Comparison of ENCODE assay signal across 16 cellular contexts in the genomic region with DNA sequence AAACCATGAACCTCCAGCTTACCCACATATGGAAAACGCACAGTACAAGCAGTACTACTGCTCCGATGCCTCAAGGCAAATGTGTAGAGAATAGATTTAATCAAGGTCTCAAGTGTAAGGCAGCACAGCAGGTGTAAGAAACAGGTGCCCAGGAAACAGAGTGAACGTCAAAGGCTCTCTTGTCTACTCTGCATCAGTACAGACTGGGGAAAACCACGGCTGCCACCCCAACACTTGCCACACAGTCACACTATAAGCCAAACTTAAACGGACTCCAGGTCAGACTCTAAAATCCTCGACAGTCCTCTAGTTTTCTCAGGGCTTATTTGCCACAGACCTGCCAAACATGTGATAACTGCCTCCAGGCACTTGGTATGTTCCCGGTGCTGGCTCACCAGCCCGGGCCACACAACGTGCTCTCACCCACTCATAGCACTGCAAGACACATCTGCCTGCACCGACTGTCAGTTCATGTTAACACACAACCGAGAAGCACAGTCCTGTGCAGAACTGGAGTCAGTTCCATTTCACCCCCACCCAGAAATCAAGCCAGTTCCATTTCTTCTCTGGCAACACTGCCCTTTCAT. TPM values are rescaled to one million over a fixed set of nuclear protein-coding genes. Genes with fewer than 3 reads are reported as not detected.
DNase-seq lines count a peak whose midpoint lies in the region; ATAC-seq and TF ChIP-seq lines count a peak whose summit lies in the region.
"Had no signal": no experiment of that assay in that cellular context is flagged by ENCODE, and none has a peak within 500 bp of the region (broad histone marks: within the 10 kb centered on the region; RNA-seq: fewer than 3 reads in every experiment).

No MANE protein-coding gene starts in this region.

- no peaks in the 10 kb centered on the region for H3K27me3 Mint-ChIP-seq in activated CD8-positive, alpha-beta T cell treated with anti-CD3 and anti-CD28 coated beads, Interleukin-2, amount 10 ng/mL, durations not matched to agents 7 days and 5 days (ENCODE audit: low read depth)
- H3K27me3 Mint-ChIP-seq in activated CD8-positive, alpha-beta T cell treated with anti-CD3 and anti-CD28 coated beads for 36 hours, result no peaks in the 10 kb centered on the region
- H3K27me3 Mint-ChIP-seq in nephron (ENCODE audit: low read depth), result no peaks in the 10 kb centered on the region
- H3K27me3 Mint-ChIP-seq in CD4-positive, alpha-beta T cell, result no peaks in the 10 kb centered on the region

- H3K36me3 Mint-ChIP-seq in activated CD8-positive, alpha-beta T cell treated with anti-CD3 and anti-CD28 coated beads, Interleukin-2, amount 10 ng/mL, durations not matched to agents 7 days and 5 days (ENCODE audit: low read depth), result peaks cover 12% of the 10 kb centered on the region
- H3K36me3 Mint-ChIP-seq in activated CD8-positive, alpha-beta T cell treated with anti-CD3 and anti-CD28 coated beads for 36 hours (ENCODE audit: low read depth), result peaks cover 11% of the 10 kb centered on the region
- peaks cover 59% of the 10 kb centered on the region for H3K36me3 Mint-ChIP-seq in nephron (ENCODE audit: low read depth)
- H3K36me3 Mint-ChIP-seq in CD4-positive, alpha-beta T cell (ENCODE audit: low read depth), result peaks cover 57% of the 10 kb centered on the region

- peaks cover 32% of the 10 kb centered on the region for H3K4me1 ChIP-seq in SJCRH30
- H3K4me1 ChIP-seq in smooth muscle cell (ENCODE audit: low read depth), result peaks cover 4% of the 10 kb centered on the region

- no peaks in the 10 kb centered on the region for H3K79me2 ChIP-seq in smooth muscle cell (ENCODE audit: low read depth)

- H3K9me3 ChIP-seq in SJCRH30 (replicated peaks), result no peaks in the 10 kb centered on the region
- no peaks in the 10 kb centered on the region for H3K9me3 ChIP-seq in smooth muscle cell (replicated peaks; ENCODE audit: low read depth)
- no peaks in the 10 kb centered on the region for H3K9me3 ChIP-seq in CD4-positive, alpha-beta T cell (ENCODE audit: control insufficient read depth, low read length)
- H3K9me3 ChIP-seq: BLaER1 treated with 17β-estradiol and CSF1 and Interleukin-3, amounts not matched to agents 10 nM and 100 nM had no signal

- H3K4me3 Mint-ChIP-seq in activated CD8-positive, alpha-beta T cell treated with anti-CD3 and anti-CD28 coated beads, Interleukin-2, amount 10 ng/mL, durations not matched to agents 7 days and 5 days, result no peak overlapping the region
- no peak overlapping the region for H3K4me3 Mint-ChIP-seq in activated CD8-positive, alpha-beta T cell treated with anti-CD3 and anti-CD28 coated beads for 36 hours
- H3K4me3 Mint-ChIP-seq in nephron, result peak overlapping the region in 1 of 3 experiments; percentile 9
- H3K4me3 Mint-ChIP-seq in CD4-positive, alpha-beta T cell, result no peak overlapping the region

- no peak overlapping the region for H3K9ac ChIP-seq in smooth muscle cell (ENCODE audit: low read depth)
- H3K9ac ChIP-seq: BLaER1 treated with 17β-estradiol and CSF1 and Interleukin-3, amounts not matched to agents 10 nM and 100 nM had no signal

- no peak for ATAC-seq in activated CD8-positive, alpha-beta T cell treated with anti-CD3 and anti-CD28 coated beads, Interleukin-2, amount 10 ng/mL, durations not matched to agents 7 days and 5 days
- no peak for ATAC-seq in activated CD8-positive, alpha-beta T cell treated with anti-CD3 and anti-CD28 coated beads for 36 hours
- no peak for ATAC-seq in CD4-positive, alpha-beta T cell (ENCODE audit: poor library complexity)
- ATAC-seq in HG03097 (IDR thresholded peaks at IDR 0.05; ENCODE audit: low FRiP score, unreplicated experiment), result no peak

- H3K27me3 ChIP-seq in SJCRH30, result no peaks in the 10 kb centered on the region
- no peaks in the 10 kb centered on the region for H3K27me3 ChIP-seq in smooth muscle cell (ENCODE audit: low read depth)
- H3K27me3 ChIP-seq in CD4-positive, alpha-beta T cell (ENCODE audit: control insufficient read depth, insufficient read depth, low read length), result no peaks in the 10 kb centered on the region
- H3K27me3 ChIP-seq: BLaER1 treated with 17β-estradiol and CSF1 and Interleukin-3, amounts not matched to agents 10 nM and 100 nM had no signal

- intact Hi-C loops in activated CD8-positive, alpha-beta T cell treated with anti-CD3 and anti-CD28 coated beads for 36 hours (cut with micrococcal nuclease), result no loop called here
- intact Hi-C loops in CD4-positive, alpha-beta T cell (cut with DNase I, micrococcal nuclease), result no loop called here

- H3K36me3 ChIP-seq in SJCRH30, result peaks cover 4% of the 10 kb centered on the region; the same call in 1 of the 2 replicates
- peaks cover 5% of the 10 kb centered on the region for H3K36me3 ChIP-seq in smooth muscle cell (ENCODE audit: low read depth)

- peak overlapping the region; percentile 67 for H3K4me2 ChIP-seq in smooth muscle cell
- H3K4me2 ChIP-seq: BLaER1 treated with 17β-estradiol and CSF1 and Interleukin-3, amounts not matched to agents 10 nM and 100 nM had no signal

- DNase-seq in activated CD8-positive, alpha-beta T cell treated with anti-CD3 and anti-CD28 coated beads, Interleukin-2, amount 10 ng/mL, durations not matched to agents 7 days and 5 days, result no peak
- DNase-seq in activated CD8-positive, alpha-beta T cell treated with anti-CD3 and anti-CD28 coated beads for 36 hours, result no peak
- DNase-seq in SJCRH30 (peak; percentile 79 to 93), smooth muscle cell (lab: John Stamatoyannopoulos, UW; ENCODE audit: unreplicated experiment) (no peak), coronary artery (ENCODE audit: low spot score) (no peak)
- DNase-seq in CD4-positive, alpha-beta T cell, result no peak
- DNase-seq: 8988T, DMS153, HCEC 1CT, MV-4-11, NCI-H2227 treated with DMSO at 0.1 percent for 48 hours, NCI-H526, OCI-M1 had no signal

- no peaks in the 10 kb centered on the region for H4K20me1 ChIP-seq in smooth muscle cell (ENCODE audit: low read depth)

- 80% methylated on average over 11 of the region's 11 CpGs for WGBS in smooth muscle cell (ENCODE audit: low lambda C conversion rate)

- peaks cover 7% of the 10 kb centered on the region for H3K4me1 Mint-ChIP-seq in activated CD8-positive, alpha-beta T cell treated with anti-CD3 and anti-CD28 coated beads, Interleukin-2, amount 10 ng/mL, durations not matched to agents 7 days and 5 days (ENCODE audit: low read depth)
- no peaks in the 10 kb centered on the region for H3K4me1 Mint-ChIP-seq in activated CD8-positive, alpha-beta T cell treated with anti-CD3 and anti-CD28 coated beads for 36 hours (ENCODE audit: low read depth)
- H3K4me1 Mint-ChIP-seq in nephron, result peaks cover 50% of the 10 kb centered on the region
- H3K4me1 Mint-ChIP-seq in CD4-positive, alpha-beta T cell (ENCODE audit: low read depth), result no peaks in the 10 kb centered on the region

- H3K27ac ChIP-seq in SJCRH30 (peak overlapping the region; percentile 77), smooth muscle cell (ENCODE audit: low read depth) (no peak overlapping the region), coronary artery (no peak overlapping the region)
- H3K27ac ChIP-seq in CD4-positive, alpha-beta T cell (ENCODE audit: low read depth, low read length), result no peak overlapping the region
- H3K27ac ChIP-seq: BLaER1 treated with 17β-estradiol and CSF1 and Interleukin-3, amounts not matched to agents 10 nM and 100 nM had no signal

- POLR2A ChIA-PET in activated CD8-positive, alpha-beta T cell treated with anti-CD3 and anti-CD28 coated beads, Interleukin-2, amount 10 ng/mL, durations not matched to agents 7 days and 5 days (lab: Charles Lee), result no interaction called here
- POLR2A ChIA-PET in activated CD8-positive, alpha-beta T cell treated with anti-CD3 and anti-CD28 coated beads for 36 hours (lab: Charles Lee), result no interaction called here
- POLR2A ChIA-PET in CD4-positive, alpha-beta T cell (lab: Charles Lee), result no interaction called here

- no peaks in the 10 kb centered on the region for H3F3A ChIP-seq in smooth muscle cell (ENCODE audit: low read depth)

- no peaks in the 10 kb centered on the region for H3K9me3 Mint-ChIP-seq in activated CD8-positive, alpha-beta T cell treated with anti-CD3 and anti-CD28 coated beads, Interleukin-2, amount 10 ng/mL, durations not matched to agents 7 days and 5 days (ENCODE audit: insufficient read depth)
- H3K9me3 Mint-ChIP-seq in activated CD8-positive, alpha-beta T cell treated with anti-CD3 and anti-CD28 coated beads for 36 hours, result no peaks in the 10 kb centered on the region
- H3K9me3 Mint-ChIP-seq in nephron, result no peaks in the 10 kb centered on the region
- H3K9me3 Mint-ChIP-seq in CD4-positive, alpha-beta T cell, result no peaks in the 10 kb centered on the region

- H2AFZ ChIP-seq in smooth muscle cell (ENCODE audit: low read depth), result no peak overlapping the region

- no peak for TF ChIP-seq CTCF in activated CD8-positive, alpha-beta T cell treated with anti-CD3 and anti-CD28 coated beads for 36 hours (IDR thresholded peaks at IDR 0.05)
- TF ChIP-seq CTCF in nephron (IDR thresholded peaks at IDR 0.05; ENCODE audit: unreplicated experiment in 3 of 3) (no peak), smooth muscle cell (IDR thresholded peaks at IDR 0.05; ENCODE audit: borderline replicate concordance, insufficient read depth, poor library complexity, severe bottlenecking) (no peak), coronary artery (IDR thresholded peaks at IDR 0.05) (no peak)
- no peak for TF ChIP-seq CTCF in CD4-positive, alpha-beta T cell (IDR thresholded peaks at IDR 0.05)

- H3K27ac Mint-ChIP-seq in activated CD8-positive, alpha-beta T cell treated with anti-CD3 and anti-CD28 coated beads, Interleukin-2, amount 10 ng/mL, durations not matched to agents 7 days and 5 days, result peak overlapping the region; percentile 19
- no peak overlapping the region for H3K27ac Mint-ChIP-seq in activated CD8-positive, alpha-beta T cell treated with anti-CD3 and anti-CD28 coated beads for 36 hours
- peak overlapping the region in 2 of 3 experiments; percentile 23 to 61 for H3K27ac Mint-ChIP-seq in nephron
- H3K27ac Mint-ChIP-seq in CD4-positive, alpha-beta T cell, result no peak overlapping the region

- CTCF ChIA-PET in activated CD8-positive, alpha-beta T cell treated with anti-CD3 and anti-CD28 coated beads, Interleukin-2, amount 10 ng/mL, durations not matched to agents 7 days and 5 days (lab: Charles Lee), result interaction anchor here (1.2 to 1.3 kb wide), 2 partner anchors 25 to 28 kb away, joined by 3 read pairs; no protein-coding TSS in a partner anchor
- CTCF ChIA-PET in activated CD8-positive, alpha-beta T cell treated with anti-CD3 and anti-CD28 coated beads for 36 hours (lab: Charles Lee), result interaction anchor here (1.0 to 2.3 kb wide), 2 partner anchors 11 to 222 kb away, joined by 3 to 7 read pairs; no protein-coding TSS in a partner anchor
- CTCF ChIA-PET in CD4-positive, alpha-beta T cell (lab: Charles Lee), result no interaction called here

- H3K4me3 ChIP-seq in SJCRH30, result no peak overlapping the region
- H3K4me3 ChIP-seq in smooth muscle cell, result no peak overlapping the region
- no peak overlapping the region for H3K4me3 ChIP-seq in coronary artery
- H3K4me3 ChIP-seq: BLaER1 treated with 17β-estradiol and CSF1 and Interleukin-3, amounts not matched to agents 10 nM and 100 nM had no signal

RNA-seq across cellular contexts. Expression of a gene that starts 30.6 kb away (rescaled TPM):
- 10 to 100 TPM; 16.7 to 19.6 TPM for total RNA-seq in activated CD8-positive, alpha-beta T cell treated with anti-CD3 and anti-CD28 coated beads, Interleukin-2, amount 10 ng/mL, durations not matched to agents 7 days and 5 days
- 10 to 100 TPM; 16.2 to 17.7 TPM for total RNA-seq in activated CD8-positive, alpha-beta T cell treated with anti-CD3 and anti-CD28 coated beads for 36 hours
- 11.2 and 15.0 TPM in 2 replicates for total RNA-seq in SJCRH30 (2014; rRNA removed; shearing (Covaris generic))
- 20.0 and 24.8 TPM in 2 replicates for total RNA-seq in smooth muscle cell
- polyA plus RNA-seq in smooth muscle cell, result 18.2 and 18.5 TPM in 2 replicates
- 10 to 100 TPM; 10.8 to 11.4 TPM for total RNA-seq in CD4-positive, alpha-beta T cell

RNA-seq across cellular contexts. Expression of a gene that starts 44.4 kb away (rescaled TPM):
- total RNA-seq in activated CD8-positive, alpha-beta T cell treated with anti-CD3 and anti-CD28 coated beads, Interleukin-2, amount 10 ng/mL, durations not matched to agents 7 days and 5 days, result not detected
- total RNA-seq in activated CD8-positive, alpha-beta T cell treated with anti-CD3 and anti-CD28 coated beads for 36 hours, result not detected
- not detected in 2 replicates for total RNA-seq in SJCRH30 (2014; rRNA removed; shearing (Covaris generic))
- not detected in 2 replicates for total RNA-seq in smooth muscle cell
- polyA plus RNA-seq in smooth muscle cell, result not detected in 2 replicates
- not detected for total RNA-seq in CD4-positive, alpha-beta T cell

Comparison
In these comparisons a context has a peak if more than half of its experiments do, and no peak if none do; other contexts are left out.
1. H3K27ac Mint-ChIP-seq: peak in activated CD8-positive, alpha-beta T cell treated with anti-CD3 and anti-CD28 coated beads, Interleukin-2, amount 10 ng/mL, durations not matched to agents 7 days and 5 days (single experiment) and nephron (2 of 3); none in activated CD8-positive, alpha-beta T cell treated with anti-CD3 and anti-CD28 coated beads for 36 hours (single experiment) and CD4-positive, alpha-beta T cell (single experiment).
2. DNase-seq: peak in SJCRH30 (2 of 2); none in activated CD8-positive, alpha-beta T cell treated with anti-CD3 and anti-CD28 coated beads, Interleukin-2, amount 10 ng/mL, durations not matched to agents 7 days and 5 days (single experiment), activated CD8-positive, alpha-beta T cell treated with anti-CD3 and anti-CD28 coated beads for 36 hours (single experiment), smooth muscle cell (single experiment), CD4-positive, alpha-beta T cell (0 of 10) and coronary artery (single experiment).